In the genomic region with DNA sequence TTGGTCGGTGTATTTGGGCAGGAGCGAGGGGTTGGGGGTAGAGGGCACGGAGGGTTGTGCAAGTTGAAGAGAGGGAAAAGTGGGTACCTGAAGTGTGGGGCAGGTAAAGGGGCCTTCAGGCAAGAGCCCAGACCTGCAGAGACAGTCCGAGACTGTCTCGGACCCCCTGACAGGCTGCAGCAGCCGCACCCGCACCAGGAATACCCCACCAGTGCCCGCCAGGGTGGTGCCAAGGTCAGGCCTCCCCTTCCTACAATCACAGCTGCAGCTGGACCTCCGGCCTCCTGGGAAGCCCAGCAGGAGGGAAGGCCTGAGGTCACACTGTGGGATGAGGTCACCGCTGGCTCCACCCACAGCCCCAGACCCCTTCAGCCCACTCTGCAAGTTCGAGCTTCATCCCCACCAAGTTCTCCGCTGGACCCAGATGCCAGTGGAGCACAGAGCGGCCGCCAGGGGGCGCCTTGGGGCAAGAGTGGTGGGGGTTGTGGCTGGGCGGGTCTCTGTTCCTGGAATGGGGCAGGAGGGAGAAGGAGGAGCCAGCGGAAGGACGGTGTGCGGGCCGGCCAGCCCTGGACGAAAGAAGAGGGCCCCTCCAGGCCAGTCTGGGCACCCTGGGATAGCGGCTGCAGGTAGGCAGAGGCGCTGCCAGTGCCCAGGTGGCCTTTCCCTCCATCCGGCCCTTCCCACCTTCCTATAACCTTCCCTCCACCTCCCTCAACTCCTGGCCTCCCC, we compare ENCODE assay signal across 8 cellular contexts.
DNase-seq lines count a peak whose midpoint lies in the region; ATAC-seq lines count a peak whose summit lies in the region.

A gene (plus strand): TSS at position 539 of the 732 bp plus-strand sequence. CDS start 452 bp downstream, outside the sequence.

- DNase-seq in DMS153 (lab: John Stamatoyannopoulos, UW) = peak; percentile 43
- DNase-seq in NOMO-1 treated with dmso at 0.1 percent for 144 hours (lab: John Stamatoyannopoulos, UW; ENCODE audit: unreplicated experiment) = peak; percentile 49
- peak; percentile 49 for DNase-seq in activated CD8-positive, alpha-beta memory T cell treated with anti-CD3 and anti-CD28 coated beads, Interleukin-2, amount 50 U/mL, for 1 hour (ENCODE audit: extremely low read depth)
- DNase-seq in epidermal melanocyte (ENCODE audit: insufficient read length, low spot score) = peak; percentile 99
- peak; percentile 73 for DNase-seq in midbrain (lab: John Stamatoyannopoulos, UW)
- DNase-seq in stimulated activated CD8-positive, alpha-beta memory T cell treated with anti-CD3 and anti-CD28 coated beads, Interleukin-15, amount 100 ng/mL, for 48 hours (ENCODE audit: low read depth in 2 of 2) = peak; percentile 63 to 69

- ATAC-seq in HG03354 (IDR thresholded peaks at IDR 0.05; ENCODE audit: poor library complexity, severe bottlenecking, unreplicated experiment) = peak; percentile 63
- no peak for ATAC-seq in GM18861 (IDR thresholded peaks at IDR 0.05; ENCODE audit: unreplicated experiment)

Comparison
In these comparisons a context has a peak if more than half of its experiments do, and no peak if none do; other contexts are left out.
1. DNase-seq: peak in every context shown above with its lines; median percentile 99 in epidermal melanocyte; 73 in midbrain; 66 in stimulated activated CD8-positive, alpha-beta memory T cell treated with anti-CD3 and anti-CD28 coated beads, Interleukin-15, amount 100 ng/mL, for 48 hours; 49 in NOMO-1 treated with dmso at 0.1 percent for 144 hours; 49 in activated CD8-positive, alpha-beta memory T cell treated with anti-CD3 and anti-CD28 coated beads, Interleukin-2, amount 50 U/mL, for 1 hour; 43 in DMS153.